ENCODE assay signal across 8 cellular contexts in genomic region chr7:29189743-29190201, GRCh38.
DNase-seq lines count a peak whose midpoint lies in the region; ATAC-seq and TF ChIP-seq lines count a peak whose summit lies in the region.

No MANE protein-coding gene starts in this region.

- peaks cover 48% of the 10 kb centered on the region for H3K27me3 ChIP-seq in iPS-18a (ENCODE audit: control insufficient read depth, insufficient read depth, low read length)

- peak; percentile 93 for TF ChIP-seq CTCF in astrocyte of the cerebellum (IDR thresholded peaks at IDR 0.05; ENCODE audit: low read depth, low read length, missing control alignments)

- in situ Hi-C loops in ACHN (cut with HindIII; ENCODE audit: low pct_ligation_motif_present, low pct_unique_long_range_greater_than_20kb, low sequenced_read_pairs), result no loop called here
- in situ Hi-C loops in astrocyte of the cerebellum (cut with HindIII; ENCODE audit: low sequenced_read_pairs), result no loop called here

- peaks cover 23% of the 10 kb centered on the region for H3K4me1 ChIP-seq in iPS-18a (ENCODE audit: control insufficient read depth, low read depth, low read length)

- no peaks in the 10 kb centered on the region for H3K36me3 ChIP-seq in SK-N-MC (ENCODE audit: insufficient read depth, low read length)
- no peaks in the 10 kb centered on the region for H3K36me3 ChIP-seq in iPS-18a (ENCODE audit: control insufficient read depth, low read depth, low read length)

- H3K27ac ChIP-seq in SK-N-MC (0 out of 2 replicates have a peak overlapping the region, but pooled peaks have one; percentile 14), iPS-18a (ENCODE audit: low read length) (no peak overlapping the region)

- H3K9me3 ChIP-seq in SK-N-MC (ENCODE audit: low read depth, low read length) (no peaks in the 10 kb centered on the region), iPS-18a (ENCODE audit: control insufficient read depth, low read depth, low read length) (no peaks in the 10 kb centered on the region)

- DNase-seq in ACHN (peak; percentile 55), NAMALWA (ENCODE audit: low spot score) (peak; percentile 79), SK-N-MC (ENCODE audit: low read depth, low spot score) (no peak), astrocyte of the cerebellum (ENCODE audit: low read depth) (no peak)
- peak; percentile 49 for DNase-seq in stimulated activated CD4-positive, alpha-beta T cell treated with anti-CD3 and anti-CD28 coated beads, Interleukin-12 subunit alpha, Interleukin-12 subunit beta, amount 100 ng/mL, for 4 hours

- no peak overlapping the region for H3K9ac ChIP-seq in SK-N-MC (ENCODE audit: insufficient read length)
- H3K9ac ChIP-seq in iPS-18a (ENCODE audit: low read length), result no peak overlapping the region

- no peak overlapping the region for H3K4me3 ChIP-seq in SK-N-MC
- H3K4me3 ChIP-seq in astrocyte of the cerebellum (ENCODE audit: low read depth, low read length), result no peak overlapping the region
- H3K4me3 ChIP-seq in iPS-18a (ENCODE audit: low read length), result peak overlapping the region; percentile 17

- ATAC-seq in GM18861 (IDR thresholded peaks at IDR 0.05; ENCODE audit: unreplicated experiment) (peak; percentile 48), GM21515 (IDR thresholded peaks at IDR 0.05; ENCODE audit: unreplicated experiment) (no peak)

Comparison
In these comparisons a context has a peak if more than half of its experiments do, and no peak if none do; other contexts are left out.
1. DNase-seq: peak in ACHN (single experiment), NAMALWA (single experiment) and stimulated activated CD4-positive, alpha-beta T cell treated with anti-CD3 and anti-CD28 coated beads, Interleukin-12 subunit alpha, Interleukin-12 subunit beta, amount 100 ng/mL, for 4 hours (single experiment); none in SK-N-MC (single experiment) and astrocyte of the cerebellum (single experiment).